In the genomic region with DNA sequence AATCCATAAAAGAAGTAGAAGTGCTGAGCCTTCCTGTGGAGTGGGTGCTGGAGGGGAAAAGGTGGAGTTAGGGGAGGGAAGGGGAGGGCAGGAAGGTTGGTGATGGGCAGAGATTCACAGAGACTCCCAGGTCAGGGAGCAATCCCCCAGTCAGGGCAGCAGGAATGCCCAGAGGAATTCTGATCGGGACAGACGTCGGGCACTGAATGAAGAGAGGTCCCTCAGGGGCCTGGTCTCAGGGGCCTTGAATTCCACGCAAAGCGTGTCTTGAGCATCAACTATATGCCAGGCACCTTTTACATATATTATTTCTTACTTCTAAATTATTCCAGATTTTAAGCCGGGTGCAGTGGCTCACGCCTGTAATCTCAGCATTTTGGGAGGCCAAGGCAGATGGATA, we compare ENCODE assay signal across 23 cellular contexts. TPM values are rescaled to one million over a fixed set of nuclear protein-coding genes. Genes with fewer than 3 reads are reported as not detected.
DNase-seq lines count a peak whose midpoint lies in the region; ATAC-seq, FAIRE-seq and TF ChIP-seq lines count a peak whose summit lies in the region.
"Had no signal": no experiment of that assay in that cellular context is flagged by ENCODE, and none has a peak within 500 bp of the region (broad histone marks: within the 10 kb centered on the region; RNA-seq: fewer than 3 reads in every experiment).

No MANE protein-coding gene starts in this region.

- TF ChIP-seq CTCF in Peyer's patch (IDR thresholded peaks at IDR 0.05) (no peak), kidney (IDR thresholded peaks at IDR 0.05; ENCODE audit: borderline replicate concordance, extremely low read depth, insufficient read depth) (no peak)

- H3K27ac ChIP-seq in Peyer's patch: no peak overlapping the region
- H3K27ac ChIP-seq in kidney (ENCODE audit: low read depth in 2 of 2, low read length in 2 of 2): no peak overlapping the region
- H3K27ac ChIP-seq: SJCRH30 had no signal

- H3K9me3 ChIP-seq in Peyer's patch (no peaks in the 10 kb centered on the region), kidney (ENCODE audit: control insufficient read depth in 1 of 2, low read length in 2 of 2) (no peaks in the 10 kb centered on the region)
- H3K9me3 ChIP-seq: SJCRH30 had no signal

- no peak for ATAC-seq in activated T-cell treated with anti-CD3 and anti-CD28 coated beads, Interleukin-2, amount 50 U/mL, for 72 hours (replicated peaks in 1 of 2)
- no peak for ATAC-seq in sciatic nerve
- no peak for ATAC-seq in activated CD4-positive, alpha-beta T cell treated with anti-CD3 and anti-CD28 coated beads for 36 hours
- no peak for ATAC-seq in HG03342 (IDR thresholded peaks at IDR 0.05; ENCODE audit: unreplicated experiment)

- POLR2A ChIA-PET in activated CD4-positive, alpha-beta T cell treated with anti-CD3 and anti-CD28 coated beads for 36 hours (lab: Charles Lee): no interaction called here

- H3K27ac Mint-ChIP-seq in activated T-cell treated with anti-CD3 and anti-CD28 coated beads, Interleukin-2, amount 50 U/mL, for 24 hours: no peak overlapping the region
- no peak overlapping the region for H3K27ac Mint-ChIP-seq in activated T-cell treated with anti-CD3 and anti-CD28 coated beads, Interleukin-2, amount 50 U/mL, for 72 hours
- H3K27ac Mint-ChIP-seq in activated CD4-positive, alpha-beta T cell treated with anti-CD3 and anti-CD28 coated beads for 36 hours: no peak overlapping the region

- H3K4me3 ChIP-seq in Peyer's patch (no peak overlapping the region), kidney (ENCODE audit: low read length in 2 of 2) (no peak overlapping the region)
- H3K4me3 ChIP-seq: SJCRH30 had no signal

- no peak for FAIRE-seq in kidney (lab: Jason Lieb, UNC)
- FAIRE-seq: GM18507 had no signal

- H3K4me3 Mint-ChIP-seq in activated T-cell treated with anti-CD3 and anti-CD28 coated beads, Interleukin-2, amount 50 U/mL, for 24 hours: no peak overlapping the region
- no peak overlapping the region for H3K4me3 Mint-ChIP-seq in activated T-cell treated with anti-CD3 and anti-CD28 coated beads, Interleukin-2, amount 50 U/mL, for 72 hours
- H3K4me3 Mint-ChIP-seq in activated CD4-positive, alpha-beta T cell treated with anti-CD3 and anti-CD28 coated beads for 36 hours: no peak overlapping the region
- H3K4me3 Mint-ChIP-seq: CD8-positive, alpha-beta memory T cell had no signal

- intact Hi-C loops in kidney (cut with DNase I) (no loop called here), sciatic nerve (cut with DNase I) (no loop called here)
- intact Hi-C loops in activated CD4-positive, alpha-beta T cell treated with anti-CD3 and anti-CD28 coated beads for 36 hours (cut with DNase I, micrococcal nuclease): no loop called here

- no peak for TF ChIP-seq POLR2A in Peyer's patch (IDR thresholded peaks at IDR 0.05)

- H3K27me3 Mint-ChIP-seq in activated T-cell treated with anti-CD3 and anti-CD28 coated beads, Interleukin-2, amount 50 U/mL, for 24 hours: peaks cover 30% of the 10 kb centered on the region
- H3K27me3 Mint-ChIP-seq in activated T-cell treated with anti-CD3 and anti-CD28 coated beads, Interleukin-2, amount 50 U/mL, for 72 hours (ENCODE audit: low read depth): peaks cover 8% of the 10 kb centered on the region
- H3K27me3 Mint-ChIP-seq in activated CD4-positive, alpha-beta T cell treated with anti-CD3 and anti-CD28 coated beads for 36 hours: no peaks in the 10 kb centered on the region

- H3K4me1 Mint-ChIP-seq in activated T-cell treated with anti-CD3 and anti-CD28 coated beads, Interleukin-2, amount 50 U/mL, for 24 hours (ENCODE audit: low read depth): peaks cover 33% of the 10 kb centered on the region
- H3K4me1 Mint-ChIP-seq in activated T-cell treated with anti-CD3 and anti-CD28 coated beads, Interleukin-2, amount 50 U/mL, for 72 hours (ENCODE audit: low read depth): peaks cover 39% of the 10 kb centered on the region
- peaks cover 40% of the 10 kb centered on the region for H3K4me1 Mint-ChIP-seq in activated CD4-positive, alpha-beta T cell treated with anti-CD3 and anti-CD28 coated beads for 36 hours

- no peak overlapping the region for H3K9ac ChIP-seq in kidney (ENCODE audit: low read length in 2 of 2)

- H3K36me3 ChIP-seq in Peyer's patch (no peaks in the 10 kb centered on the region), kidney (ENCODE audit: control insufficient read depth in 1 of 2, insufficient read depth in 2 of 2, low read length in 2 of 2) (no peaks in the 10 kb centered on the region)
- H3K36me3 ChIP-seq: SJCRH30 had no signal

- CTCF ChIA-PET in activated CD4-positive, alpha-beta T cell treated with anti-CD3 and anti-CD28 coated beads for 36 hours (lab: Charles Lee): no interaction called here

- no peaks in the 10 kb centered on the region for H3K27me3 ChIP-seq in Peyer's patch

- DNase-seq in activated T-cell treated with anti-CD3 and anti-CD28 coated beads, Interleukin-2, amount 50 U/mL, for 24 hours: peak; percentile 14
- no peak for DNase-seq in activated T-cell treated with anti-CD3 and anti-CD28 coated beads, Interleukin-2, amount 50 U/mL, for 72 hours
- DNase-seq in Peyer's patch (peak in 2 of 3 donors; percentile 3 to 14), kidney (peak; percentile 37), sciatic nerve (ENCODE audit: low spot score) (peak; percentile 31)
- DNase-seq in activated CD4-positive, alpha-beta T cell treated with anti-CD3 and anti-CD28 coated beads for 36 hours: no peak
- DNase-seq in NK-92 treated with Interleukin-12 subunit alpha and Interleukin-12 subunit beta, amount 100 ng/mL, for 24 hours (lab: John Stamatoyannopoulos, UW): no peak
- DNase-seq: AML-193; C1 segment of cervical spinal cord; Calu3; CD8-positive, alpha-beta memory T cell; DMS153; Kasumi-1; NCI-H1694; NCI-H2081; NCI-H2171; NCI-H526; OCI-M1 had no signal

- H3K4me1 ChIP-seq in Peyer's patch (no peaks in the 10 kb centered on the region), kidney (ENCODE audit: control insufficient read depth in 1 of 2, insufficient read depth in 1 of 2, low read depth in 1 of 2, low read length in 2 of 2) (peaks cover 0 to 2% of the 10 kb centered on the region in 2 donors)

- no peaks in the 10 kb centered on the region for H3K36me3 Mint-ChIP-seq in activated T-cell treated with anti-CD3 and anti-CD28 coated beads, Interleukin-2, amount 50 U/mL, for 24 hours (ENCODE audit: low read depth)
- no peaks in the 10 kb centered on the region for H3K36me3 Mint-ChIP-seq in activated T-cell treated with anti-CD3 and anti-CD28 coated beads, Interleukin-2, amount 50 U/mL, for 72 hours (ENCODE audit: insufficient read depth in 2 of 2)
- no peaks in the 10 kb centered on the region for H3K36me3 Mint-ChIP-seq in activated CD4-positive, alpha-beta T cell treated with anti-CD3 and anti-CD28 coated beads for 36 hours (ENCODE audit: low read depth)

- no peaks in the 10 kb centered on the region for H3K9me3 Mint-ChIP-seq in activated T-cell treated with anti-CD3 and anti-CD28 coated beads, Interleukin-2, amount 50 U/mL, for 24 hours
- H3K9me3 Mint-ChIP-seq in activated T-cell treated with anti-CD3 and anti-CD28 coated beads, Interleukin-2, amount 50 U/mL, for 72 hours: no peaks in the 10 kb centered on the region
- H3K9me3 Mint-ChIP-seq in activated CD4-positive, alpha-beta T cell treated with anti-CD3 and anti-CD28 coated beads for 36 hours (ENCODE audit: low read depth): no peaks in the 10 kb centered on the region
- H3K9me3 Mint-ChIP-seq: CD8-positive, alpha-beta memory T cell had no signal

RNA-seq across cellular contexts. Expression of a gene that starts 7.2 kb away (rescaled TPM):
- total RNA-seq in activated T-cell treated with anti-CD3 and anti-CD28 coated beads, Interleukin-2, amount 50 U/mL, for 72 hours: not detected
- total RNA-seq in Peyer's patch: not detected
- 1.3 TPM for total RNA-seq in kidney
- polyA plus RNA-seq in kidney (ENCODE audit: insufficient read depth, low read depth, low replicate concordance): not detected
- total RNA-seq in sciatic nerve: not detected
- total RNA-seq in activated CD4-positive, alpha-beta T cell treated with anti-CD3 and anti-CD28 coated beads for 36 hours: not detected
- total RNA-seq: CD8-positive, alpha-beta memory T cell; G401 had no signal
- polyA plus RNA-seq: AG04450; CD8-positive, alpha-beta memory T cell had no signal

RNA-seq across cellular contexts. Expression of a gene that starts 51.2 kb away (rescaled TPM):
- total RNA-seq in activated T-cell treated with anti-CD3 and anti-CD28 coated beads, Interleukin-2, amount 50 U/mL, for 72 hours: not detected
- total RNA-seq in Peyer's patch: not detected
- total RNA-seq in kidney: not detected
- polyA plus RNA-seq in kidney (ENCODE audit: insufficient read depth, low read depth, low replicate concordance): not detected
- not detected for total RNA-seq in sciatic nerve
- total RNA-seq in activated CD4-positive, alpha-beta T cell treated with anti-CD3 and anti-CD28 coated beads for 36 hours: not detected
- total RNA-seq: CD8-positive, alpha-beta memory T cell had no signal
- polyA plus RNA-seq: CD8-positive, alpha-beta memory T cell had no signal

Comparison
In these comparisons a context has a peak if more than half of its experiments do, and no peak if none do; other contexts are left out.
1. DNase-seq: peak in activated T-cell treated with anti-CD3 and anti-CD28 coated beads, Interleukin-2, amount 50 U/mL, for 24 hours (single experiment), Peyer's patch (2 of 3), kidney (single experiment) and sciatic nerve (single experiment); none in activated T-cell treated with anti-CD3 and anti-CD28 coated beads, Interleukin-2, amount 50 U/mL, for 72 hours (0 of 2), activated CD4-positive, alpha-beta T cell treated with anti-CD3 and anti-CD28 coated beads for 36 hours (single experiment) and NK-92 treated with Interleukin-12 subunit alpha and Interleukin-12 subunit beta, amount 100 ng/mL, for 24 hours (single experiment).